ENCODE assay signal across 10 cellular contexts in the genomic region with DNA sequence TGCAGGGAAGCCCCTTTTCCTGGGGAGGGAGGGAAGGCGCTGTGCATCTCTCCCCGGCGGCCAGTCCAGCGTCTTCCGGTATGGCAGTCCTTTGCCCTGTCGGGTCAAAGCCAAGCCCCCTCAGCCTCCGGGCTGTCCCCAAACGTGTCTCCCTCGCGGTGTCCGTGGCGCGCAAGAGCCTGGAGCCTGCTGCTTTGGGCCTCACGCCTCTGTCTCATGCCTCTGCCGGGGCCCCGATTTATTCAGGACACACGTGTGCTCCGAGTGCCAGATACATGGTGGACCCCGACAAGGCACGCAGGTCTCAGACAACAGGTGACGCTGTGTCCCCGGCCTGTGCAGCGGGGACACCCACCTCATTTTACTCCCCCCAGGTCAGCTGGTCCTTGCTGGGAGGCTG.
DNase-seq lines count a peak whose midpoint lies in the region; ATAC-seq and TF ChIP-seq lines count a peak whose summit lies in the region.
"Had no signal": no experiment of that assay in that cellular context is flagged by ENCODE, and none has a peak within 500 bp of the region (broad histone marks: within the 10 kb centered on the region; RNA-seq: fewer than 3 reads in every experiment).

No MANE protein-coding gene starts in this region.

- ATAC-seq in HG03103 (IDR thresholded peaks at IDR 0.05; ENCODE audit: low read depth, unreplicated experiment) (peak; percentile 14), sciatic nerve (peak; percentile 4)

- H3K27me3 ChIP-seq in iPS DF 6.9 (ENCODE audit: control insufficient read depth, insufficient read depth, low read length), result no peaks in the 10 kb centered on the region
- no peaks in the 10 kb centered on the region for H3K27me3 ChIP-seq in prostate gland (replicated peaks; ENCODE audit: insufficient read depth)

- no CpG with 5 or more reads among the region's 23 CpGs for WGBS in iPS DF 6.9 (ENCODE audit: insufficient coverage, insufficient read length)
- 62% methylated on average over 23 of the region's 23 CpGs for WGBS in prostate gland

- peaks cover 32% of the 10 kb centered on the region for H3K27me3 Mint-ChIP-seq in activated naive CD8-positive, alpha-beta T cell treated with anti-CD3 and anti-CD28 coated beads for 36 hours
- H3K27me3 Mint-ChIP-seq in Calu3 (ENCODE audit: unreplicated experiment), result peaks cover 32% of the 10 kb centered on the region

- no peaks in the 10 kb centered on the region for H3K9me3 Mint-ChIP-seq in activated naive CD8-positive, alpha-beta T cell treated with anti-CD3 and anti-CD28 coated beads for 36 hours
- no peaks in the 10 kb centered on the region for H3K9me3 Mint-ChIP-seq in Calu3 (ENCODE audit: low read depth, unreplicated experiment)

- peaks cover 13% of the 10 kb centered on the region for H3K4me1 Mint-ChIP-seq in activated naive CD8-positive, alpha-beta T cell treated with anti-CD3 and anti-CD28 coated beads for 36 hours
- peaks cover 6% of the 10 kb centered on the region for H3K4me1 Mint-ChIP-seq in Calu3 (ENCODE audit: low read depth, unreplicated experiment)

- TF ChIP-seq POLR2A in prostate gland (IDR thresholded peaks at IDR 0.05), result no peak

- H3K4me3 ChIP-seq in iPS DF 6.9 (ENCODE audit: low read length) (peak overlapping the region; percentile 80), prostate gland (no peak overlapping the region)

- H3K9me3 ChIP-seq in iPS DF 6.9 (ENCODE audit: control insufficient read depth, insufficient read depth, low read length) (no peaks in the 10 kb centered on the region), prostate gland (no peaks in the 10 kb centered on the region)

- H3K4me3 Mint-ChIP-seq in activated naive CD8-positive, alpha-beta T cell treated with anti-CD3 and anti-CD28 coated beads for 36 hours, result peak overlapping the region; percentile 52
- no peak overlapping the region for H3K4me3 Mint-ChIP-seq in Calu3 (ENCODE audit: low read depth, unreplicated experiment)

- H3K27ac Mint-ChIP-seq in activated naive CD8-positive, alpha-beta T cell treated with anti-CD3 and anti-CD28 coated beads for 36 hours, result no peak overlapping the region
- no peak overlapping the region for H3K27ac Mint-ChIP-seq in Calu3 (ENCODE audit: unreplicated experiment)

- no peak for DNase-seq in activated naive CD8-positive, alpha-beta T cell treated with anti-CD3 and anti-CD28 coated beads for 36 hours
- DNase-seq in iPS DF 6.9 (ENCODE audit: low read depth, low spot score), result no peak
- no peak for DNase-seq in sciatic nerve (ENCODE audit: low spot score)
- DNase-seq in Calu3, result no peak
- DNase-seq in prostate gland (ENCODE audit: low spot score), result no peak
- no peak for DNase-seq in A172 (ENCODE audit: low spot score)
- no peak for DNase-seq in T-helper 2 cell
- DNase-seq: midbrain, NCI-H510A had no signal

- TF ChIP-seq CTCF in Calu3 (IDR thresholded peaks at IDR 0.05; ENCODE audit: unreplicated experiment) (no peak), prostate gland (IDR thresholded peaks at IDR 0.05) (no peak)

- no TSS peak for BruUV-seq in Calu3 (replicated peaks; lab: Mats Ljungman, UMichigan)

- H3K36me3 ChIP-seq in iPS DF 6.9 (ENCODE audit: control insufficient read depth, insufficient read depth, low read length) (no peaks in the 10 kb centered on the region), prostate gland (no peaks in the 10 kb centered on the region)

- CTCF ChIA-PET in Calu3 (lab: Charles Lee), result no interaction called here

- intact Hi-C loops in sciatic nerve (cut with DNase I) (no loop called here), Calu3 (cut with micrococcal nuclease; ENCODE audit: unreplicated experiment) (no loop called here), prostate gland (cut with DNase I) (no loop called here)

- no peaks in the 10 kb centered on the region for H3K36me3 Mint-ChIP-seq in activated naive CD8-positive, alpha-beta T cell treated with anti-CD3 and anti-CD28 coated beads for 36 hours
- peaks cover 4% of the 10 kb centered on the region for H3K36me3 Mint-ChIP-seq in Calu3 (ENCODE audit: insufficient read depth, unreplicated experiment)

- H3K4me1 ChIP-seq in iPS DF 6.9 (ENCODE audit: control insufficient read depth, insufficient read depth, low read length) (peaks cover 9% of the 10 kb centered on the region), prostate gland (replicated peaks) (peaks cover 8% of the 10 kb centered on the region)

- no peak overlapping the region for H3K27ac ChIP-seq in iPS DF 6.9 (ENCODE audit: low read length)
- no peak overlapping the region for H3K27ac ChIP-seq in prostate gland
